ENCODE assay signal across 8 cellular contexts in genomic region chr19:54159352-54160181, GRCh38. TPM values are rescaled to one million over a fixed set of nuclear protein-coding genes. Genes with fewer than 3 reads are reported as not detected.
DNase-seq lines count a peak whose midpoint lies in the region; ATAC-seq and TF ChIP-seq lines count a peak whose summit lies in the region.

Gene LENG1 (minus strand): TSS chr19:54159721. CDS start chr19:54159695, 26 bp downstream.

- H3K27me3 Mint-ChIP-seq in WTC11 (ENCODE audit: low read depth) (peaks cover 24% of the 10 kb centered on the region), immature natural killer cell (ENCODE audit: low read depth in 3 of 3) (peaks cover 9 to 15% (median 9%) of the 10 kb centered on the region in 3 donors)

- DNase-seq in AG08395 (ENCODE audit: low spot score) = peak; percentile 99
- DNase-seq in NCI-H2227 (lab: John Stamatoyannopoulos, UW; ENCODE audit: unreplicated experiment) = peak; percentile 100
- peak; percentile 99 for DNase-seq in WTC11 (ENCODE audit: low spot score)
- peak; percentile 88 to 100 (median 100) for DNase-seq in caudate nucleus (lab: John Stamatoyannopoulos, UW)
- DNase-seq in immature natural killer cell = peak; percentile 99
- peak; percentile 100 for DNase-seq in smooth muscle cell of the brain vasculature (ENCODE audit: low read depth, low spot score)

- H3K4me1 Mint-ChIP-seq in WTC11 = peaks cover 35% of the 10 kb centered on the region
- H3K4me1 Mint-ChIP-seq in immature natural killer cell = peaks cover 60 to 62% of the 10 kb centered on the region in 2 donors

- POLR2A ChIA-PET in WTC11 (lab: Charles Lee) = interaction anchor here (1.0 to 2.2 kb wide), 5 partner anchors 10 to 252 kb away, joined by 3 to 10 read pairs (median 3); partner anchors contain the start of genes CNOT3 and TSEN34

- H3K27ac ChIP-seq in caudate nucleus (ENCODE audit: low read depth, low read length) = peak within 1 kb of the TSS; percentile 98

- CTCF ChIA-PET in WTC11 (lab: Charles Lee) = interaction anchor here (0.8 to 1.9 kb wide), 7 partner anchors 14 to 247 kb away, joined by 3 to 6 read pairs (median 5); partner anchors contain the start of gene MBOAT7

- no peaks in the 10 kb centered on the region for H3K9me3 Mint-ChIP-seq in WTC11
- no peaks in the 10 kb centered on the region for H3K9me3 Mint-ChIP-seq in immature natural killer cell

- peak within 1 kb of the TSS; percentile 100 for H3K4me3 Mint-ChIP-seq in WTC11
- peak within 1 kb of the TSS; percentile 95 to 100 (median 99) for H3K4me3 Mint-ChIP-seq in immature natural killer cell

- peak; percentile 90 for ATAC-seq in GM18907 (IDR thresholded peaks at IDR 0.05; ENCODE audit: unreplicated experiment)
- peak; percentile 89 for ATAC-seq in HG03159 (IDR thresholded peaks at IDR 0.05; ENCODE audit: unreplicated experiment)
- peak; percentile 80 for ATAC-seq in WTC11

- H3K36me3 Mint-ChIP-seq in WTC11 (peaks cover 20% of the 10 kb centered on the region), immature natural killer cell (peaks cover 4 to 15% (median 10%) of the 10 kb centered on the region in 3 donors)

- TF ChIP-seq CTCF in WTC11 (IDR thresholded peaks at IDR 0.05) = no peak

- peak within 1 kb of the TSS; percentile 99 for H3K27ac Mint-ChIP-seq in WTC11
- peak within 1 kb of the TSS; percentile 97 to 100 (median 99) for H3K27ac Mint-ChIP-seq in immature natural killer cell

TF ChIP-seq in WTC11, 78 proteins besides CTCF, POLR2A, EP300 and RAD21:
- peak; percentile 65; the same call in 1 of the 2 replicates for TF ChIP-seq GABPB1 (CRISPR knock-in tag; IDR thresholded peaks at IDR 0.05)
- TF ChIP-seq ZNF416 (CRISPR knock-in tag; IDR thresholded peaks at IDR 0.05) = peak; percentile 81
- TF ChIP-seq, protein P1, sequence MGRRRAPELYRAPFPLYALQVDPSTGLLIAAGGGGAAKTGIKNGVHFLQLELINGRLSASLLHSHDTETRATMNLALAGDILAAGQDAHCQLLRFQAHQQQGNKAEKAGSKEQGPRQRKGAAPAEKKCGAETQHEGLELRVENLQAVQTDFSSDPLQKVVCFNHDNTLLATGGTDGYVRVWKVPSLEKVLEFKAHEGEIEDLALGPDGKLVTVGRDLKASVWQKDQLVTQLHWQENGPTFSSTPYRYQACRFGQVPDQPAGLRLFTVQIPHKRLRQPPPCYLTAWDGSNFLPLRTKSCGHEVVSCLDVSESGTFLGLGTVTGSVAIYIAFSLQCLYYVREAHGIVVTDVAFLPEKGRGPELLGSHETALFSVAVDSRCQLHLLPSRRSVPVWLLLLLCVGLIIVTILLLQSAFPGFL (CRISPR knock-in tag; IDR thresholded peaks at IDR 0.05; ENCODE audit: borderline replicate concordance) = peak; percentile 31; the same call in 1 of the 2 replicates
- TF ChIP-seq, protein P2, sequence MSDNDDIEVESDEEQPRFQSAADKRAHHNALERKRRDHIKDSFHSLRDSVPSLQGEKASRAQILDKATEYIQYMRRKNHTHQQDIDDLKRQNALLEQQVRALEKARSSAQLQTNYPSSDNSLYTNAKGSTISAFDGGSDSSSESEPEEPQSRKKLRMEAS (CRISPR knock-in tag; IDR thresholded peaks at IDR 0.05) = peak; percentile 84; the same call in 1 of the 2 replicates
- TF ChIP-seq SP1 (CRISPR knock-in tag; conservative IDR thresholded peaks at IDR 0.05) = peak; percentile 83
- TF ChIP-seq ARID4B (CRISPR knock-in tag; IDR thresholded peaks at IDR 0.05; ENCODE audit: borderline replicate concordance) = peak; percentile 55; the same call in 1 of the 2 replicates
- peak; percentile 23; the same call in 1 of the 2 replicates for TF ChIP-seq FOXK1 (CRISPR knock-in tag; IDR thresholded peaks at IDR 0.05)
- TF ChIP-seq PRRX2 (CRISPR knock-in tag; IDR thresholded peaks at IDR 0.05) = no peak
- 0 out of 2 replicates have a peak, but pooled peaks have one; percentile 20 for TF ChIP-seq ERG (CRISPR knock-in tag; IDR thresholded peaks at IDR 0.05)
- peak; percentile 98 for TF ChIP-seq NFYB (CRISPR knock-in tag; conservative IDR thresholded peaks at IDR 0.05; ENCODE audit: low read depth)
- 0 out of 2 replicates have a peak, but pooled peaks have one; percentile 55 for TF ChIP-seq ETV6 (CRISPR knock-in tag; IDR thresholded peaks at IDR 0.05)
- no peak for TF ChIP-seq CBFB (CRISPR knock-in tag; IDR thresholded peaks at IDR 0.05; ENCODE audit: low read depth)
- TF ChIP-seq SMAD3 (CRISPR knock-in tag; IDR thresholded peaks at IDR 0.05; ENCODE audit: borderline replicate concordance) = peak; percentile 59; the same call in 1 of the 2 replicates
- TF ChIP-seq, protein P3, sequence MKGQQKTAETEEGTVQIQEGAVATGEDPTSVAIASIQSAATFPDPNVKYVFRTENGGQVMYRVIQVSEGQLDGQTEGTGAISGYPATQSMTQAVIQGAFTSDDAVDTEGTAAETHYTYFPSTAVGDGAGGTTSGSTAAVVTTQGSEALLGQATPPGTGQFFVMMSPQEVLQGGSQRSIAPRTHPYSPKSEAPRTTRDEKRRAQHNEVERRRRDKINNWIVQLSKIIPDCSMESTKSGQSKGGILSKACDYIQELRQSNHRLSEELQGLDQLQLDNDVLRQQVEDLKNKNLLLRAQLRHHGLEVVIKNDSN (CRISPR knock-in tag; IDR thresholded peaks at IDR 0.05) = no peak
- TF ChIP-seq FOXP1 (CRISPR knock-in tag; IDR thresholded peaks at IDR 0.05; ENCODE audit: borderline replicate concordance) = peak; percentile 43; the same call in 1 of the 2 replicates
- TF ChIP-seq TEAD1 (CRISPR knock-in tag; IDR thresholded peaks at IDR 0.05) = 0 out of 2 replicates have a peak, but pooled peaks have one; percentile 46
- TF ChIP-seq FOXP4 (CRISPR knock-in tag; IDR thresholded peaks at IDR 0.05) = peak; percentile 50
- no peak for TF ChIP-seq ZNF317 (CRISPR knock-in tag; IDR thresholded peaks at IDR 0.05; ENCODE audit: borderline replicate concordance, low read depth)
- peak; percentile 94 for TF ChIP-seq ZNF121 (CRISPR knock-in tag; IDR thresholded peaks at IDR 0.05)
- TF ChIP-seq JUN (CRISPR knock-in tag; IDR thresholded peaks at IDR 0.05) = no peak

RNA-seq across cellular contexts. Expression of gene LENG1, which starts in this region (rescaled TPM):
- total RNA-seq in WTC11 (2021) = 4.6 to 5.4 TPM (median 4.9 TPM) in 3 replicates
- 10 to 100 TPM in 2 of 3 donors, 1 to 10 TPM in 1; 2.6 to 14.0 (median 13.5) TPM for polyA plus RNA-seq in immature natural killer cell

Comparison
In these comparisons a context has a peak if more than half of its experiments do, and no peak if none do; other contexts are left out.
1. Peak in every context shown above with its lines: DNase-seq, ATAC-seq and H3K27ac ChIP-seq.